In genomic region chr1:152728986-152729385, GRCh38 we compare ENCODE assay signal across 10 cellular contexts. TPM values are rescaled to one million over a fixed set of nuclear protein-coding genes. Genes with fewer than 3 reads are reported as not detected.
"Had no signal": no experiment of that assay in that cellular context is flagged by ENCODE, and none has a peak within 500 bp of the region (broad histone marks: within the 10 kb centered on the region; RNA-seq: fewer than 3 reads in every experiment).

No MANE protein-coding gene starts in this region.

- H3K4me3 ChIP-seq: K562 had no signal

- ATAC-seq: HepG2, K562 had no signal

- H3K9ac ChIP-seq: KMS-11 had no signal

- H3K4me2 ChIP-seq: KMS-11 had no signal

- DNase-seq: IMR-90, KBM-7, KG1 had no signal

- H3K27ac ChIP-seq: HL-60, KMS-11 had no signal

RNA-seq across cellular contexts. Expression of gene LCE4A, which starts 21.0 kb away (rescaled TPM):
- total RNA-seq: HepG2, HT-29, HT1080, IMR-90, K562 had no signal
- polyA plus RNA-seq: HepG2, IgD-negative memory B cell, IMR-90, K562 had no signal

RNA-seq across cellular contexts. Expression of gene KPRP, which starts 28.8 kb away (rescaled TPM):
- total RNA-seq: HepG2, HT-29, HT1080, IMR-90, K562 had no signal
- polyA plus RNA-seq: HepG2, IgD-negative memory B cell, IMR-90, K562 had no signal

RNA-seq across cellular contexts. Expression of gene LCE2A, which starts 30.8 kb away (rescaled TPM):
- total RNA-seq: HepG2, HT-29, IMR-90, K562 had no signal
- polyA plus RNA-seq: HepG2, IgD-negative memory B cell, K562 had no signal

RNA-seq across cellular contexts. Expression of gene LCE2B, which starts 43.1 kb away (rescaled TPM):
- total RNA-seq: HepG2, HT-29, HT1080, IMR-90, K562 had no signal
- polyA plus RNA-seq: HepG2, IgD-negative memory B cell, IMR-90, K562 had no signal

RNA-seq across cellular contexts. Expression of gene LCE1F, which starts 46.0 kb away (rescaled TPM):
- total RNA-seq: HepG2, HT-29, HT1080, IMR-90, K562 had no signal
- polyA plus RNA-seq: HepG2, IgD-negative memory B cell, IMR-90, K562 had no signal
